Comparison of ENCODE assay signal across 8 cellular contexts in genomic region chr20:62065669-62066338, GRCh38. TPM values are rescaled to one million over a fixed set of nuclear protein-coding genes. Genes with fewer than 3 reads are reported as not detected.
DNase-seq lines count a peak whose midpoint lies in the region; ATAC-seq, FAIRE-seq and TF ChIP-seq lines count a peak whose summit lies in the region.

Gene TAF4, minus strand, starts transcription at chr20:62065881. Its CDS starts 71 bp downstream, at chr20:62065810.

- H2AFZ ChIP-seq in keratinocyte (ENCODE audit: control insufficient read depth, low read length), result peak within 1 kb of the TSS; percentile 83

- TF ChIP-seq CTCF in keratinocyte (optimal IDR thresholded peaks at IDR 0.05 in 1 of 3, IDR thresholded peaks at IDR 0.05 in 1 of 3, conservative IDR thresholded peaks at IDR 0.05 in 1 of 3; ENCODE audit: extremely low read depth in 1 of 3, insufficient read depth in 2 of 3, low read length in 3 of 3), result no peak

- H3K27ac ChIP-seq in caudate nucleus (ENCODE audit: low read depth, low read length) (peak within 1 kb of the TSS; percentile 73), keratinocyte (ENCODE audit: control insufficient read depth, insufficient read depth, low read length) (peak within 1 kb of the TSS; percentile 48)

- no peaks in the 10 kb centered on the region for H3K9me1 ChIP-seq in keratinocyte (ENCODE audit: control insufficient read depth, extremely low read depth, insufficient read depth, low read length)

- H3K36me3 ChIP-seq in keratinocyte (ENCODE audit: control insufficient read depth in 2 of 2, extremely low read depth in 1 of 2, insufficient read depth in 2 of 2, low read length in 2 of 2), result peaks cover 0 to 1% of the 10 kb centered on the region in 2 experiments

- H3K4me3 ChIP-seq in keratinocyte (ENCODE audit: control insufficient read depth in 2 of 3, extremely low read depth in 1 of 3, insufficient read depth in 2 of 3, low read depth in 1 of 3, low read length in 3 of 3), result peak within 1 kb of the TSS; percentile 47 to 74 (median 72)

- peak within 1 kb of the TSS; percentile 83 for H3K9ac ChIP-seq in keratinocyte (ENCODE audit: control insufficient read depth, extremely low read depth, insufficient read depth, low read length)

- H3K79me2 ChIP-seq in keratinocyte (ENCODE audit: control insufficient read depth, insufficient read depth, low read length), result peaks cover 25% of the 10 kb centered on the region

- dilution Hi-C loops in keratinocyte (cut with MboI; ENCODE audit: extremely low pct_ligation_motif_present, low sequenced_read_pairs), result no loop called here

- FAIRE-seq in keratinocyte (lab: Jason Lieb, UNC), result no peak

- peak within 1 kb of the TSS; percentile 97 for H3K4me2 ChIP-seq in keratinocyte (ENCODE audit: control insufficient read depth, extremely low read depth, insufficient read depth, low read depth, low read length)

- no peaks in the 10 kb centered on the region for H3K27me3 ChIP-seq in keratinocyte (ENCODE audit: control insufficient read depth, extremely low read depth, insufficient read depth, low read length)

- H3K4me1 ChIP-seq in keratinocyte (ENCODE audit: control insufficient read depth, extremely low read depth, insufficient read depth, low read length), result peaks cover 13% of the 10 kb centered on the region

- peak; percentile 49 for DNase-seq in A172 (ENCODE audit: low spot score)
- peak; percentile 72 for DNase-seq in NCI-H2171 treated with DMSO at 0.1 percent for 48 hours (lab: John Stamatoyannopoulos, UW)
- DNase-seq in activated CD4-positive, CD25-positive, alpha-beta regulatory T cell (lab: John Stamatoyannopoulos, UW), result peak; percentile 54 to 75 (median 66)
- DNase-seq in caudate nucleus (lab: John Stamatoyannopoulos, UW), result peak in 53 of 61 donors; percentile 14 to 87 (median 70)
- DNase-seq in keratinocyte (ENCODE audit: low read depth, low spot score), result no peak
- peak; percentile 72 to 75 for DNase-seq in stimulated activated CD4-positive, alpha-beta T cell treated with anti-CD3 and anti-CD28 coated beads, Interleukin-15, amount 100 ng/mL, for 1 hour (ENCODE audit: low read depth in 1 of 2, low spot score in 1 of 2)

- no peaks in the 10 kb centered on the region for H4K20me1 ChIP-seq in keratinocyte (ENCODE audit: control insufficient read depth, extremely low read depth, insufficient read depth, low read length)

- H3K9me3 ChIP-seq in keratinocyte (ENCODE audit: control insufficient read depth, low read depth, low read length), result no peaks in the 10 kb centered on the region

- ATAC-seq in GM18519 (IDR thresholded peaks at IDR 0.05; ENCODE audit: low FRiP score, unreplicated experiment), result peak; percentile 47
- peak; percentile 60 for ATAC-seq in HG03039 (IDR thresholded peaks at IDR 0.05; ENCODE audit: unreplicated experiment)

RNA-seq across cellular contexts. Expression of gene TAF4, which starts in this region (rescaled TPM):
- total RNA-seq in A172 (2014; rRNA removed; shearing (Covaris generic)), result 5.1 TPM in 2 replicates
- 2.0 to 4.4 TPM (median 3.3 TPM) in 3 replicates for polyA plus RNA-seq in keratinocyte
- polyA plus RNA-seq in keratinocyte (2011; ENCODE audit: low read depth), result 8.8 TPM
- polyA plus RNA-seq in keratinocyte (2011; cell fraction: cytosol; rRNA removed), result 3.3 and 4.3 TPM in 2 replicates
- polyA plus RNA-seq in keratinocyte (2011; cell fraction: nucleus; rRNA removed), result 10.5 and 11.0 TPM in 2 replicates
- 5.0 and 8.0 TPM in 2 replicates for polyA plus RNA-seq in keratinocyte (2012; ENCODE audit: low replicate concordance)
- polyA minus RNA-seq in keratinocyte, result 1.2 to 4.5 TPM (median 3.7 TPM) in 3 replicates
- 4.6 TPM for polyA minus RNA-seq in keratinocyte (2011; cell fraction: cytosol; rRNA and poly(A)+ RNA removed)
- 6.0 and 7.5 TPM in 2 replicates for polyA minus RNA-seq in keratinocyte (2011; cell fraction: nucleus; rRNA and poly(A)+ RNA removed)
